Comparison of ENCODE assay signal across 16 cellular contexts in the genomic region with DNA sequence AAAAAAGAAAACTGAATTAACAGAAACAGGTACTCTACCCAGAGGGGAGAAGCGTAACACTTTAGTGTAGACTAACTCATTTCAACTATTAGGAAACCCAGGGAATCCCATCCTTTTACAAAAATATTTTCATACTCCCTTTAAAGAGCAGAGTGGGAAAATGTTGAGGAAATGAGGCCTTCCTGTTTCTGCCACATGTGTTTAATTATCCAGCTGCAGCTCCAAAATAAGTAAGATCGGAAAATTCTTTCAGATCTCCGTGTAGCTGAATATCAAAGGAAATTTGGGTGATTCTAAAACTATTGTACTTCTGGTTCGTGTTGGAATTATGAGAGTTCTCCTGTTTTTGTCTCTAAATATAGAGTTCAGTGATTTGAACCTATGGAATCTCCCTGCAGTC. TPM values are rescaled to one million over a fixed set of nuclear protein-coding genes. Genes with fewer than 3 reads are reported as not detected.
DNase-seq lines count a peak whose midpoint lies in the region; ATAC-seq, FAIRE-seq and TF ChIP-seq lines count a peak whose summit lies in the region.
"Had no signal": no experiment of that assay in that cellular context is flagged by ENCODE, and none has a peak within 500 bp of the region (broad histone marks: within the 10 kb centered on the region; RNA-seq: fewer than 3 reads in every experiment).

No MANE protein-coding gene starts in this region.

- H3K36me3 ChIP-seq in A673 (ENCODE audit: insufficient read depth, low read length, poor library complexity, severe bottlenecking) (no peaks in the 10 kb centered on the region), PC-3 (ENCODE audit: low read depth, low read length) (no peaks in the 10 kb centered on the region), endothelial cell of umbilical vein (ENCODE audit: control insufficient read depth in 2 of 2, extremely low read depth in 1 of 2, insufficient read depth in 2 of 2, low read length in 2 of 2) (no peaks in the 10 kb centered on the region)

- H3K9ac ChIP-seq in PC-3 (ENCODE audit: low read length), result 0 out of 2 replicates have a peak overlapping the region, but pooled peaks have one; percentile 49
- peak overlapping the region; percentile 76 for H3K9ac ChIP-seq in endothelial cell of umbilical vein (replicated peaks; ENCODE audit: extremely low read depth, insufficient read depth, low read length)

- no peak for TF ChIP-seq CTCF in A673 (conservative IDR thresholded peaks at IDR 0.05; ENCODE audit: low read depth, low read length)
- no peak for TF ChIP-seq CTCF in PC-3 (conservative IDR thresholded peaks at IDR 0.05; ENCODE audit: low read depth, low read length)
- no peak for TF ChIP-seq CTCF in endothelial cell of umbilical vein (IDR thresholded peaks at IDR 0.05; ENCODE audit: extremely low read depth in 1 of 2, insufficient read depth in 1 of 2, low read depth in 1 of 2, low read length in 2 of 2)
- TF ChIP-seq CTCF in osteocyte (IDR thresholded peaks at IDR 0.05), result no peak

- CTCF ChIA-PET in A673 (lab: Charles Lee) (no interaction called here), PC-3 (lab: Charles Lee) (interaction anchor here (0.6 to 2.4 kb wide), 2 partner anchors 84 to 369 kb away, joined by 7 to 11 read pairs; no protein-coding TSS in a partner anchor), endothelial cell of umbilical vein (lab: Charles Lee) (interaction anchor here (1.1 to 2.9 kb wide), 10 partner anchors 10 to 141 kb away, joined by 3 to 14 read pairs (median 4); no protein-coding TSS in a partner anchor)

- H3K9me3 ChIP-seq in A673 (ENCODE audit: low read depth, low read length, poor library complexity, severe bottlenecking) (no peaks in the 10 kb centered on the region), PC-3 (ENCODE audit: low read length) (no peaks in the 10 kb centered on the region), endothelial cell of umbilical vein (replicated peaks; ENCODE audit: control insufficient read depth, insufficient read depth, low read length) (no peaks in the 10 kb centered on the region)

- no peaks in the 10 kb centered on the region for H3F3A ChIP-seq in PC-3 (ENCODE audit: low read length, unreplicated experiment)

- H3K4me3 Mint-ChIP-seq in osteocyte (ENCODE audit: unreplicated experiment), result no peak overlapping the region
- H3K4me3 Mint-ChIP-seq: activated CD4-positive, alpha-beta T cell treated with anti-CD3 and anti-CD28 coated beads, Interleukin-2, amount 10 ng/mL, durations not matched to agents 24 days and 14 days had no signal

- peak overlapping the region; percentile 80 for H3K27ac ChIP-seq in A673 (ENCODE audit: low read depth, low read length, poor library complexity, severe bottlenecking)
- peak overlapping the region; percentile 91 for H3K27ac ChIP-seq in PC-3 (ENCODE audit: low read length)
- H3K27ac ChIP-seq in endothelial cell of umbilical vein (ENCODE audit: insufficient read depth, low read depth, low read length), result peak overlapping the region; percentile 93

- TF ChIP-seq POLR2A in endothelial cell of umbilical vein (IDR thresholded peaks at IDR 0.05; ENCODE audit: low read depth, low read length), result peak; percentile 17

- H3K27me3 ChIP-seq in A673 (replicated peaks; ENCODE audit: insufficient read depth, low read depth, low read length, poor library complexity) (no peaks in the 10 kb centered on the region), PC-3 (ENCODE audit: low read length) (no peaks in the 10 kb centered on the region), endothelial cell of umbilical vein (ENCODE audit: control insufficient read depth in 2 of 2, insufficient read depth in 2 of 2, low read length in 2 of 2) (no peaks in the 10 kb centered on the region)

- H3K4me1 Mint-ChIP-seq in osteocyte (ENCODE audit: unreplicated experiment), result peaks cover 70% of the 10 kb centered on the region
- H3K4me1 Mint-ChIP-seq: activated CD4-positive, alpha-beta T cell treated with anti-CD3 and anti-CD28 coated beads, Interleukin-2, amount 10 ng/mL, durations not matched to agents 24 days and 14 days had no signal

- H4K20me1 ChIP-seq in PC-3 (ENCODE audit: low read length), result no peaks in the 10 kb centered on the region
- no peaks in the 10 kb centered on the region for H4K20me1 ChIP-seq in endothelial cell of umbilical vein (replicated peaks; ENCODE audit: control insufficient read depth, extremely low read depth, insufficient read depth, low read length)

- no peak overlapping the region for H3K4me3 ChIP-seq in A673 (ENCODE audit: low read depth, low read length, poor library complexity, severe bottlenecking)
- H3K4me3 ChIP-seq in PC-3 (ENCODE audit: low read length), result no peak overlapping the region
- H3K4me3 ChIP-seq in endothelial cell of umbilical vein (replicated peaks in 1 of 3; ENCODE audit: insufficient read depth in 1 of 3, low read depth in 1 of 3, low read length in 3 of 3), result peak overlapping the region in 1 of 3 experiments; percentile 18
- H3K4me3 ChIP-seq: lung had no signal

- no peaks in the 10 kb centered on the region for H3K36me3 Mint-ChIP-seq in osteocyte (ENCODE audit: unreplicated experiment)

- POLR2A ChIA-PET in A673 (lab: Charles Lee; ENCODE audit: low non-redundant PET) (interaction anchor here (0.7 kb wide), 1 partner anchor 23 kb away, joined by 4 read pairs; no protein-coding TSS in a partner anchor), PC-3 (lab: Charles Lee; ENCODE audit: unreplicated experiment) (no interaction called here), endothelial cell of umbilical vein (lab: Charles Lee) (interaction anchor here (0.6 to 0.8 kb wide), 3 partner anchors 48 to 330 kb away, joined by 3 to 7 read pairs (median 5); no protein-coding TSS in a partner anchor)

- H3K27ac Mint-ChIP-seq in osteocyte (ENCODE audit: unreplicated experiment), result peak overlapping the region; percentile 88
- H3K27ac Mint-ChIP-seq: activated CD4-positive, alpha-beta T cell treated with anti-CD3 and anti-CD28 coated beads, Interleukin-2, amount 10 ng/mL, durations not matched to agents 24 days and 14 days had no signal

- H3K9me2 ChIP-seq in PC-3 (replicated peaks; ENCODE audit: low read length), result no peaks in the 10 kb centered on the region

- H2AFZ ChIP-seq in PC-3 (ENCODE audit: low read length) (peak overlapping the region; percentile 20; the same call in 1 of the 2 replicates), endothelial cell of umbilical vein (ENCODE audit: low read depth, low read length) (peak overlapping the region; percentile 39)

- H3K9me3 Mint-ChIP-seq in osteocyte (ENCODE audit: unreplicated experiment), result no peaks in the 10 kb centered on the region
- H3K9me3 Mint-ChIP-seq: activated CD4-positive, alpha-beta T cell treated with anti-CD3 and anti-CD28 coated beads, Interleukin-2, amount 10 ng/mL, durations not matched to agents 24 days and 14 days had no signal

- DNase-seq in A673 (ENCODE audit: low spot score) (peak; percentile 82), PC-3 (no peak), endothelial cell of umbilical vein (ENCODE audit: low read depth, low spot score) (peak; percentile 91), osteocyte (ENCODE audit: extremely low spot score, unreplicated experiment) (no peak), DMS114 treated with DMSO at 0.1 percent for 48 hours (lab: John Stamatoyannopoulos, UW; ENCODE audit: unreplicated experiment) (no peak)
- DNase-seq in central memory CD4-positive, alpha-beta T cell, result no peak
- DNase-seq: activated CD4-positive, alpha-beta T cell treated with anti-CD3 and anti-CD28 coated beads, Interleukin-2, amount 10 ng/mL, durations not matched to agents 24 days and 14 days; activated T-cell treated with anti-CD3 and anti-CD28 coated beads, Interleukin-2, amount 50 U/mL, for 48 hours; DMS 273 treated with DMSO at 0.1 percent for 48 hours; hippocampal formation; Karpas-422; NCI-H1694; NCI-H524 treated with DMSO at 0.1 percent for 48 hours had no signal

- H3K4me2 ChIP-seq in PC-3 (ENCODE audit: low read length), result peak overlapping the region; percentile 38; the same call in 1 of the 2 replicates
- H3K4me2 ChIP-seq in endothelial cell of umbilical vein (ENCODE audit: insufficient read depth, low read length), result peak overlapping the region; percentile 86

- no peak for ATAC-seq in PC-3
- ATAC-seq in HG03097 (IDR thresholded peaks at IDR 0.05; ENCODE audit: low FRiP score, unreplicated experiment), result no peak
- no peak for ATAC-seq in GM18858 (IDR thresholded peaks at IDR 0.05; ENCODE audit: unreplicated experiment)

- BruUV-seq in A673 (replicated peaks; lab: Mats Ljungman, UMichigan) (no TSS peak), PC-3 (replicated peaks; lab: Mats Ljungman, UMichigan) (no TSS peak), endothelial cell of umbilical vein (replicated peaks; lab: Mats Ljungman, UMichigan) (no TSS peak)

- H3K4me1 ChIP-seq in A673 (ENCODE audit: insufficient read depth, low read length, poor library complexity, severe bottlenecking), result peaks cover 61% of the 10 kb centered on the region
- peaks cover 47% of the 10 kb centered on the region for H3K4me1 ChIP-seq in PC-3 (ENCODE audit: insufficient read depth, low read length)
- peaks cover 35% of the 10 kb centered on the region for H3K4me1 ChIP-seq in endothelial cell of umbilical vein (ENCODE audit: control insufficient read depth, extremely low read depth, insufficient read depth, low read length)

- no peaks in the 10 kb centered on the region for H3K79me2 ChIP-seq in PC-3 (ENCODE audit: low read length)
- H3K79me2 ChIP-seq in endothelial cell of umbilical vein (ENCODE audit: control insufficient read depth, insufficient read depth, low read length), result no peaks in the 10 kb centered on the region

- H3K27me3 Mint-ChIP-seq in osteocyte (ENCODE audit: unreplicated experiment), result no peaks in the 10 kb centered on the region

- dilution Hi-C loops in endothelial cell of umbilical vein (cut with MboI; ENCODE audit: extremely low pct_ligation_motif_present, low sequenced_read_pairs), result no loop called here

- H3K9me1 ChIP-seq in endothelial cell of umbilical vein (replicated peaks; ENCODE audit: control insufficient read depth, extremely low read depth, insufficient read depth, low read length), result no peaks in the 10 kb centered on the region

- intact Hi-C loops in A673 (cut with micrococcal nuclease; ENCODE audit: unreplicated experiment), result loop anchor here (5.0 to 10.0 kb wide), 2 partner anchors 81 to 143 kb away; no protein-coding TSS in a partner anchor
- intact Hi-C loops in PC-3 (cut with micrococcal nuclease), result loop anchor here (10.0 kb wide), 2 partner anchors 333 to 363 kb away; no protein-coding TSS in a partner anchor
- intact Hi-C loops in endothelial cell of umbilical vein (cut with micrococcal nuclease), result loop anchor here (1.0 to 5.0 kb wide), 3 partner anchors 113 to 169 kb away; no protein-coding TSS in a partner anchor

- FAIRE-seq in endothelial cell of umbilical vein (lab: Jason Lieb, UNC), result peak; percentile 85

RNA-seq across cellular contexts. Expression of a gene that starts 58.0 kb away (rescaled TPM):
- total RNA-seq in A673 (2021) (265 and 286 TPM in 2 replicates), PC-3 (2014; rRNA removed) (76.6 and 84.4 TPM in 2 replicates), endothelial cell of umbilical vein (146 and 179 TPM in 2 replicates), osteocyte (81.6 and 86.8 TPM in 2 replicates)
- 258 and 327 TPM in 2 replicates for polyA plus RNA-seq in endothelial cell of umbilical vein
- 240 and 252 TPM in 2 replicates for polyA plus RNA-seq in endothelial cell of umbilical vein (2011; cell fraction: cytosol; rRNA removed)
- 107 and 121 TPM in 2 replicates for polyA plus RNA-seq in endothelial cell of umbilical vein (2011; cell fraction: nucleus; rRNA removed)
- polyA plus RNA-seq in endothelial cell of umbilical vein (2012), result 88.3 and 144 TPM in 2 replicates
- polyA minus RNA-seq in endothelial cell of umbilical vein, result 465 and 480 TPM in 2 replicates
- 10.4 TPM for polyA minus RNA-seq in endothelial cell of umbilical vein (2011; cell fraction: cytosol; rRNA and poly(A)+ RNA removed)
- polyA minus RNA-seq in endothelial cell of umbilical vein (2011; cell fraction: nucleus; rRNA and poly(A)+ RNA removed), result 104 and 114 TPM in 2 replicates
- total RNA-seq: activated CD4-positive, alpha-beta T cell treated with anti-CD3 and anti-CD28 coated beads, Interleukin-2, amount 10 ng/mL, durations not matched to agents 24 days and 14 days had no signal

Comparison
In these comparisons a context has a peak if more than half of its experiments do, and no peak if none do; other contexts are left out.
1. DNase-seq: peak in A673 (single experiment) and endothelial cell of umbilical vein (single experiment); none in PC-3 (single experiment), osteocyte (single experiment), central memory CD4-positive, alpha-beta T cell (single experiment) and DMS114 treated with DMSO at 0.1 percent for 48 hours (single experiment).
2. Peak in every context shown above with its lines, with median percentiles within 50 percentile points of each other: H3K27ac ChIP-seq.